Comparison of ENCODE assay signal across 8 cellular contexts in genomic region chrX:41922694-41923171, GRCh38. TPM values are rescaled to one million over a fixed set of nuclear protein-coding genes. Genes with fewer than 3 reads are reported as not detected.
A peak's percentile ranks its signal among the peaks of the same experiment; 100 is the strongest.
DNase-seq lines count a peak whose midpoint lies in the region; ATAC-seq and TF ChIP-seq lines count a peak whose summit lies in the region.

No MANE protein-coding gene starts in this region.

- H3K4me1 ChIP-seq in right atrium auricular region, result no peaks in the 10 kb centered on the region
- H3K4me1 ChIP-seq in psoas muscle, result no peaks in the 10 kb centered on the region

- ATAC-seq in HG02642 (IDR thresholded peaks at IDR 0.05; ENCODE audit: poor library complexity, unreplicated experiment) (peak; percentile 32), psoas muscle (peak in 3 of 4 donors; percentile 1 to 25 (median 5)), HG02798 (IDR thresholded peaks at IDR 0.05; ENCODE audit: poor library complexity, unreplicated experiment) (no peak)
- ATAC-seq in activated naive CD8-positive, alpha-beta T cell treated with anti-CD3 and anti-CD28 coated beads, Interleukin-2, amount 50 U/mL, for 24 hours, result peak; percentile 3

- no peaks in the 10 kb centered on the region for H3K27me3 Mint-ChIP-seq in activated naive CD8-positive, alpha-beta T cell treated with anti-CD3 and anti-CD28 coated beads, Interleukin-2, amount 50 U/mL, for 24 hours

- intact Hi-C loops in psoas muscle (cut with DNase I), result no loop called here

- H3K4me1 Mint-ChIP-seq in activated naive CD8-positive, alpha-beta T cell treated with anti-CD3 and anti-CD28 coated beads, Interleukin-2, amount 50 U/mL, for 24 hours, result peaks cover 37% of the 10 kb centered on the region

- peak overlapping the region; percentile 90 for H3K4me3 Mint-ChIP-seq in activated naive CD8-positive, alpha-beta T cell treated with anti-CD3 and anti-CD28 coated beads, Interleukin-2, amount 50 U/mL, for 24 hours

- no peaks in the 10 kb centered on the region for H3K9me3 Mint-ChIP-seq in activated naive CD8-positive, alpha-beta T cell treated with anti-CD3 and anti-CD28 coated beads, Interleukin-2, amount 50 U/mL, for 24 hours

- H3K4me3 ChIP-seq in right atrium auricular region (peak overlapping the region; percentile 58 to 64), psoas muscle (peak overlapping the region; percentile 73)

- peak overlapping the region; percentile 78 to 89 for H3K27ac ChIP-seq in right atrium auricular region
- H3K27ac ChIP-seq in psoas muscle, result peak overlapping the region; percentile 78

- WGBS in psoas muscle, 3 donors, result 0 to 39% (median 2%) methylated on average over 7 to 37 of the region's 42 CpGs

- peak; percentile 59 for DNase-seq in NCI-H748 (lab: John Stamatoyannopoulos, UW; ENCODE audit: unreplicated experiment)
- DNase-seq in activated naive CD8-positive, alpha-beta T cell treated with anti-CD3 and anti-CD28 coated beads, Interleukin-2, amount 50 U/mL, for 24 hours, result peak; percentile 14
- no peak for DNase-seq in right atrium auricular region (ENCODE audit: low spot score)
- peak; percentile 25 to 58 for DNase-seq in psoas muscle
- no peak for DNase-seq in DMS79 treated with DMSO at 0.1 percent for 48 hours (lab: John Stamatoyannopoulos, UW)

- H3K36me3 ChIP-seq in right atrium auricular region (no peaks in the 10 kb centered on the region), psoas muscle (ENCODE audit: insufficient read depth in 1 of 2, low read depth in 1 of 2) (no peaks in the 10 kb centered on the region)

- no peaks in the 10 kb centered on the region for H3K27me3 ChIP-seq in right atrium auricular region
- peaks cover 0 to 10% (median 0%) of the 10 kb centered on the region in 3 donors for H3K27me3 ChIP-seq in psoas muscle (ENCODE audit: insufficient read depth in 3 of 3, low read length in 2 of 3)

- H3K9me3 ChIP-seq in right atrium auricular region (no peaks in the 10 kb centered on the region), psoas muscle (no peaks in the 10 kb centered on the region)

- peak; percentile 15; the same call in 1 of the 2 replicates for TF ChIP-seq CTCF in GM12874 (IDR thresholded peaks at IDR 0.05; ENCODE audit: insufficient read depth, low read depth, low read length)
- TF ChIP-seq CTCF in right atrium auricular region (IDR thresholded peaks at IDR 0.05), result no peak
- no peak for TF ChIP-seq CTCF in psoas muscle (IDR thresholded peaks at IDR 0.05)

- H3K27ac Mint-ChIP-seq in activated naive CD8-positive, alpha-beta T cell treated with anti-CD3 and anti-CD28 coated beads, Interleukin-2, amount 50 U/mL, for 24 hours, result peak overlapping the region; percentile 91

- no peaks in the 10 kb centered on the region for H3K36me3 Mint-ChIP-seq in activated naive CD8-positive, alpha-beta T cell treated with anti-CD3 and anti-CD28 coated beads, Interleukin-2, amount 50 U/mL, for 24 hours (ENCODE audit: low read depth)

RNA-seq across cellular contexts. Expression of gene CASK, which starts 0.6 kb away (rescaled TPM):
- total RNA-seq in right atrium auricular region, result 10 to 100 TPM; 15.0 to 17.0 TPM
- total RNA-seq in psoas muscle, result 10 to 100 TPM in 3 of 4 donors, 1 to 10 TPM in 1; 9.7 to 19.4 (median 12.9) TPM
- 1 to 10 TPM; 2.8 to 9.6 (median 3.2) TPM for polyA plus RNA-seq in psoas muscle

Comparison
In these comparisons a context has a peak if more than half of its experiments do, and no peak if none do; other contexts are left out.
1. DNase-seq: peak in NCI-H748 (single experiment), activated naive CD8-positive, alpha-beta T cell treated with anti-CD3 and anti-CD28 coated beads, Interleukin-2, amount 50 U/mL, for 24 hours (single experiment) and psoas muscle (2 of 2); none in right atrium auricular region (single experiment) and DMS79 treated with DMSO at 0.1 percent for 48 hours (single experiment).